Comparison of ENCODE assay signal across 21 cellular contexts in genomic region chr4:122104184-122104583, GRCh38. TPM values are rescaled to one million over a fixed set of nuclear protein-coding genes. Genes with fewer than 3 reads are reported as not detected.
DNase-seq lines count a peak whose midpoint lies in the region; ATAC-seq, FAIRE-seq and TF ChIP-seq lines count a peak whose summit lies in the region.
"Had no signal": no experiment of that assay in that cellular context is flagged by ENCODE, and none has a peak within 500 bp of the region (broad histone marks: within the 10 kb centered on the region; RNA-seq: fewer than 3 reads in every experiment).

No MANE protein-coding gene starts in this region.

- TF ChIP-seq CTCF in GM23338 (conservative IDR thresholded peaks at IDR 0.05; ENCODE audit: low read depth in 2 of 2) (no peak), K562 (IDR thresholded peaks at IDR 0.05 in 2 of 3, conservative IDR thresholded peaks at IDR 0.05 in 1 of 3; ENCODE audit: insufficient read depth in 2 of 3, low read depth in 1 of 3, low read length in 3 of 3) (no peak)

- H3K4me3 Mint-ChIP-seq in GM23338 = no peak overlapping the region
- H3K4me3 Mint-ChIP-seq: CD4-positive, CD25-positive, alpha-beta regulatory T cell; IgD-negative memory B cell had no signal

- no peak overlapping the region for H3K27ac Mint-ChIP-seq in GM23338
- H3K27ac Mint-ChIP-seq: CD4-positive, CD25-positive, alpha-beta regulatory T cell; IgD-negative memory B cell had no signal

- no peaks in the 10 kb centered on the region for H3K36me3 ChIP-seq in GM23338 (ENCODE audit: insufficient read depth)
- no peaks in the 10 kb centered on the region for H3K36me3 ChIP-seq in K562 (ENCODE audit: control insufficient read depth, insufficient read depth, low read length)
- H3K36me3 ChIP-seq in mesendoderm (ENCODE audit: control insufficient read depth, insufficient read depth, low read length) = no peaks in the 10 kb centered on the region
- no peaks in the 10 kb centered on the region for H3K36me3 ChIP-seq in H7 (replicated peaks; ENCODE audit: control insufficient read depth, insufficient read depth, low read length)
- H3K36me3 ChIP-seq: SJCRH30 had no signal

- TF ChIP-seq RAD21 in K562 (CRISPR knock-in tag; conservative IDR thresholded peaks at IDR 0.05 in 1 of 2, IDR thresholded peaks at IDR 0.05 in 1 of 2) = no peak

- intact Hi-C loops in K562 (cut with micrococcal nuclease) = no loop called here

- H3K23ac ChIP-seq in mesendoderm (ENCODE audit: low read length) = no peak overlapping the region

- peaks cover 24% of the 10 kb centered on the region for H3K4me1 Mint-ChIP-seq in GM23338

- H3K4ac ChIP-seq in mesendoderm (ENCODE audit: low read depth, low read length) = no peak overlapping the region

- H3K4me2 ChIP-seq in GM23338 = no peak overlapping the region
- H3K4me2 ChIP-seq in K562 (ENCODE audit: insufficient read depth, low read length) = no peak overlapping the region
- H3K4me2 ChIP-seq in mesendoderm (ENCODE audit: low read length) = no peak overlapping the region
- H3K4me2 ChIP-seq: PC-9 had no signal

- TF ChIP-seq EP300 in K562 (IDR thresholded peaks at IDR 0.05; ENCODE audit: low read length) = no peak

- in situ Hi-C loops in K562 (cut with MboI) = no loop called here

- H3K9me3 ChIP-seq in K562 (replicated peaks; ENCODE audit: control insufficient read depth, insufficient read depth, low read depth, low read length) = no peaks in the 10 kb centered on the region
- H3K9me3 ChIP-seq: SJCRH30 had no signal

- H3K9me2 ChIP-seq in GM23338 (ENCODE audit: insufficient read depth) = no peaks in the 10 kb centered on the region

- no peaks in the 10 kb centered on the region for H3F3A ChIP-seq in GM23338 (replicated peaks; ENCODE audit: low read depth)

- H3K27me3 ChIP-seq in GM23338 (ENCODE audit: insufficient read depth) (peaks cover 10% of the 10 kb centered on the region), K562 (ENCODE audit: control insufficient read depth in 2 of 2, insufficient read depth in 2 of 2, low read length in 2 of 2) (peaks cover 0 to 7% of the 10 kb centered on the region in 2 experiments; a peak in 1 of 5 replicates), mesendoderm (ENCODE audit: insufficient read depth, low read length, poor library complexity) (no peaks in the 10 kb centered on the region), H7 (ENCODE audit: control insufficient read depth, insufficient read depth, low read length) (no peaks in the 10 kb centered on the region; the same call in 1 of the 2 replicates)
- H3K27me3 ChIP-seq: SJCRH30 had no signal

- H3K27me3 Mint-ChIP-seq in GM23338 (ENCODE audit: insufficient read depth, low read depth, poor library complexity) = no peaks in the 10 kb centered on the region

- H3K9me1 ChIP-seq in K562 (ENCODE audit: control insufficient read depth, insufficient read depth, low read length) = no peaks in the 10 kb centered on the region

- no peak overlapping the region for H4K8ac ChIP-seq in mesendoderm (ENCODE audit: low read depth, low read length)

- H3K9me3 Mint-ChIP-seq in GM23338 = no peaks in the 10 kb centered on the region
- H3K9me3 Mint-ChIP-seq: IgD-negative memory B cell had no signal

- H3K56ac ChIP-seq in mesendoderm (ENCODE audit: low read length) = no peak overlapping the region

- H3K27ac ChIP-seq in GM23338 (ENCODE audit: low read depth) (no peak overlapping the region), K562 (ENCODE audit: extremely low read depth, low read depth, low read length) (no peak overlapping the region), mesendoderm (ENCODE audit: low read depth, low read length) (no peak overlapping the region)
- H3K27ac ChIP-seq: HL-60, PC-9, RWPE1, SJCRH30 had no signal

- peak; percentile 17; the same call in 1 of the 3 replicates for ATAC-seq in GM23338
- no peak; the same call in 2 of the 3 replicates for ATAC-seq in K562
- ATAC-seq in HG03521 (IDR thresholded peaks at IDR 0.05; ENCODE audit: unreplicated experiment) = no peak
- ATAC-seq in GM18511 (IDR thresholded peaks at IDR 0.05; ENCODE audit: unreplicated experiment) = no peak
- ATAC-seq: GM12878 had no signal

- TF ChIP-seq POLR2A in K562 (conservative IDR thresholded peaks at IDR 0.05) = no peak

- CTCF ChIA-PET in K562 (lab: Yijun Ruan, JAX; ENCODE audit: low intra/inter-chr PET ratio) = no interaction called here

- no peak overlapping the region for H2AK5ac ChIP-seq in mesendoderm (ENCODE audit: low read length)

- no TSS peak for BruUV-seq in K562 (replicated peaks; lab: Mats Ljungman, UMichigan)

- H4K5ac ChIP-seq in mesendoderm (ENCODE audit: low read length) = no peak overlapping the region

- FAIRE-seq in K562 (lab: Jason Lieb, UNC) = no peak
- FAIRE-seq: GM12878, HTR-8/SVneo had no signal

- H3K18ac ChIP-seq in mesendoderm (ENCODE audit: low read length) = no peak overlapping the region

- H2BK120ac ChIP-seq in mesendoderm (ENCODE audit: low read depth, low read length) = no peak overlapping the region

- DNase-seq in GM23338 (ENCODE audit: low spot score) (no peak), M059J (ENCODE audit: low read depth) (peak; percentile 17), K562 (ENCODE audit: extremely low read depth in 1 of 4, low spot score in 3 of 4) (no peak), mesendoderm (peak; percentile 18), H7 (no peak)
- DNase-seq: CD4-positive, CD25-positive, alpha-beta regulatory T cell; COR-L47; MV-4-11; NCI-H1417; NCI-H187; NCI-H2107; NCI-H524; PC-9; SJCRH30 had no signal

- POLR2A ChIA-PET in K562 (lab: Yijun Ruan, JAX) = interaction anchor here (0.6 to 1.2 kb wide), 3 partner anchors 14 to 737 kb away, joined by 3 read pairs; no protein-coding TSS in a partner anchor

- H3K79me2 ChIP-seq in GM23338 (replicated peaks; ENCODE audit: insufficient read depth) = no peaks in the 10 kb centered on the region
- H3K79me2 ChIP-seq in K562 (ENCODE audit: control insufficient read depth, insufficient read depth, low read length) = no peaks in the 10 kb centered on the region
- H3K79me2 ChIP-seq in mesendoderm (ENCODE audit: control insufficient read depth, insufficient read depth, low read length) = no peaks in the 10 kb centered on the region

- no peak overlapping the region for H2BK15ac ChIP-seq in mesendoderm (replicated peaks; ENCODE audit: low read depth)

- no peaks in the 10 kb centered on the region for H3K79me1 ChIP-seq in mesendoderm (ENCODE audit: low read length)

- H2BK5ac ChIP-seq in mesendoderm (ENCODE audit: low read length) = no peak overlapping the region

- H3K4me3 ChIP-seq in GM23338 (no peak overlapping the region), K562 (no peak overlapping the region), mesendoderm (ENCODE audit: low read length) (no peak overlapping the region), H7 (ENCODE audit: insufficient read depth, low read depth, low read length) (no peak overlapping the region)
- H3K4me3 ChIP-seq: GM12878, PC-9, SJCRH30 had no signal

- H3K4me1 ChIP-seq in GM23338 (ENCODE audit: insufficient read depth) (peaks cover 22% of the 10 kb centered on the region), K562 (replicated peaks in 1 of 2; ENCODE audit: control insufficient read depth in 2 of 2, insufficient read depth in 2 of 2, low read length in 2 of 2) (no peaks in the 10 kb centered on the region), mesendoderm (ENCODE audit: control insufficient read depth, low read depth, low read length) (peaks cover 1% of the 10 kb centered on the region)
- H3K4me1 ChIP-seq: SJCRH30 had no signal

- H2AFZ ChIP-seq in GM23338 (peak overlapping the region; percentile 57; the same call in 1 of the 2 replicates), K562 (ENCODE audit: low read depth, low read length) (no peak overlapping the region)
- H2AFZ ChIP-seq: PC-9 had no signal

- H3K36me3 Mint-ChIP-seq in GM23338 (ENCODE audit: low read depth) = no peaks in the 10 kb centered on the region
- H3K36me3 Mint-ChIP-seq: CD4-positive, CD25-positive, alpha-beta regulatory T cell had no signal

- no peak overlapping the region for H3K9ac ChIP-seq in K562 (ENCODE audit: insufficient read depth in 1 of 2, low read depth in 2 of 2, low read length in 2 of 2)
- H3K9ac ChIP-seq in mesendoderm (ENCODE audit: low read length) = no peak overlapping the region

- H4K20me1 ChIP-seq in GM23338 (replicated peaks; ENCODE audit: insufficient read depth) (no peaks in the 10 kb centered on the region), K562 (replicated peaks; ENCODE audit: control insufficient read depth, insufficient read depth, low read length) (no peaks in the 10 kb centered on the region)

TF ChIP-seq in GM23338, 12 proteins besides CTCF, POLR2A, EP300 and RAD21 (continues in another document):
- TF ChIP-seq STAT1 (IDR thresholded peaks at IDR 0.05; ENCODE audit: unreplicated experiment) = no peak

RNA-seq across cellular contexts. Expression of gene BLTP1, which starts 47.9 kb away (rescaled TPM):
- 62.5 and 70.3 TPM in 2 replicates for total RNA-seq in GM23338 (2014; rRNA removed; shearing (Covaris generic))
- polyA plus RNA-seq in GM23338 (2016; fragmentation: Nextera tagmentation; extraction: Ambion mirVana) (9.7 and 12.9 TPM in 2 replicates), K562 (2011; rRNA removed) (26.0 and 29.1 TPM in 2 replicates), K562 (2014; fragmentation: Illumina TruSeq; extraction: Trizol) (12.0 and 14.1 TPM in 2 replicates), K562 (2014; fragmentation: Nextera tagmentation; extraction: Ambion mirVana) (1 to 10 TPM; 2.8 to 4.5 TPM), K562 (2014; rRNA removed) (10.0 and 14.3 TPM in 2 replicates)
- 11.2 and 16.5 TPM in 2 replicates for total RNA-seq in M059J (2014; rRNA removed; shearing (Covaris generic))
- total RNA-seq in K562 (2011; cell fraction: chromatin; rRNA removed; ENCODE audit: low replicate concordance) = 37.8 and 159 TPM in 2 replicates
- 25.5 and 37.8 TPM in 2 replicates for total RNA-seq in K562 (2011; cell fraction: nucleolus; rRNA removed)
- total RNA-seq in K562 (2011; cell fraction: nucleoplasm; rRNA removed) = 54.1 and 87.3 TPM in 2 replicates
- total RNA-seq in K562 (2014; rRNA removed) (11.1 and 12.2 TPM in 2 replicates), K562 (2014; rRNA removed; fragmentation: Illumina TruSeq; extraction: Trizol) (21.8 and 26.3 TPM in 2 replicates), K562 (2015; rRNA removed; fragmentation: Illumina TruSeq; extraction: Trizol) (25.1 and 25.9 TPM in 2 replicates), K562 (2021) (13.1 and 16.3 TPM in 2 replicates)
- polyA plus RNA-seq in K562 (2011; cell fraction: cytosol; rRNA removed) = 5.1 and 10.0 TPM in 2 replicates
- polyA plus RNA-seq in K562 (2011; cell fraction: nucleus; rRNA removed) = 54.6 and 88.2 TPM in 2 replicates
- 8.3 and 14.1 TPM in 2 replicates for polyA plus RNA-seq in K562 (2012)
- 107 and 144 TPM in 2 replicates for polyA minus RNA-seq in K562 (2011; rRNA and poly(A)+ RNA removed)
- 22.8 and 32.4 TPM in 2 replicates for polyA minus RNA-seq in K562 (2011; cell fraction: cytosol; rRNA and poly(A)+ RNA removed)
- polyA minus RNA-seq in K562 (2011; cell fraction: nucleus; rRNA and poly(A)+ RNA removed) = 131 and 285 TPM in 2 replicates
- polyA plus RNA-seq in mesendoderm (2013, experiment 1 of 2) = 10.1 TPM
- polyA plus RNA-seq in mesendoderm (2013, experiment 2 of 2) = 9.9 TPM
- total RNA-seq in H7 (2014; rRNA removed; shearing (Covaris generic)) = 21.5 and 29.5 TPM in 2 replicates

Comparison
In these comparisons a context has a peak if more than half of its experiments do, and no peak if none do; other contexts are left out.
1. DNase-seq: peak in M059J (single experiment) and mesendoderm (single experiment); none in GM23338 (single experiment), K562 (0 of 4) and H7 (single experiment).